ENCODE assay signal across 1 cellular context in genomic region chr6:39973661-39974060, GRCh38.
TF ChIP-seq lines count a peak whose summit lies in the region.

No MANE protein-coding gene starts in this region.

TF ChIP-seq in HEK293T, 16 proteins besides CTCF, POLR2A, EP300 and RAD21 (continued from another document):
- no peak for TF ChIP-seq NFRKB (IDR thresholded peaks at IDR 0.05)
TF ChIP-seq in HEK293T: peak in this region for 1.
